ENCODE assay signal across 16 cellular contexts in the genomic region with DNA sequence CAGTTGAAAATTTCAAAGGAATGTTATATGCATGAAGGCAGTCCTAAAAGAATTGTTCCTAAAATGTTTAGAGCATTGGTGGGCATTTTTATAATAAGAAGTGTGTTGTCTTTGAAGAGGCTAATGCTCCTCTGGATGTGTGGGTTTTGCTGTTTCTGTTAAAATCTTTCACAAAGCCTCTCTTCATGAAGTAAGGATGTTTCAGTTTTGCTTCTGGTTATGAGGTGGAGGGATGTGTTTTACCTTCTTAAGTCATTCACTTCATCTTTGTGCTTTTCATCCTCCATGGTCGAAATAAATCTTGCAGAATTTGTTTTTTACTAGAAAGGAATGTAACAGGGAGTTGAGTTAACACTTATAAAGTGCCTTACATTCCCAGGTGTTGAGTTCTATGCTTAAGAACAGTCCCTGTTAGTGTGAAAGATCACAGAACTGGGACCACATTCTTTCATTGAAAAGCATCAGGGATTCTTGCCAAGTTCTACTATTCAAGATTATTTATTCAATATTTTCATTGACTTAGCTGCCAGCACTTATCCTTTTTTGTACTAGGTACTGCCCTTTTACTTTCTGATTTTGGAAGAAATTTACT. TPM values are rescaled to one million over a fixed set of nuclear protein-coding genes. Genes with fewer than 3 reads are reported as not detected.
DNase-seq lines count a peak whose midpoint lies in the region; ATAC-seq, FAIRE-seq and TF ChIP-seq lines count a peak whose summit lies in the region.
"Had no signal": no experiment of that assay in that cellular context is flagged by ENCODE, and none has a peak within 500 bp of the region (broad histone marks: within the 10 kb centered on the region; RNA-seq: fewer than 3 reads in every experiment).

No MANE protein-coding gene starts in this region.

- no peak overlapping the region for H2AK5ac ChIP-seq in neuronal stem cell (ENCODE audit: low read depth, low read length)

- H3K18ac ChIP-seq in neuronal stem cell (ENCODE audit: low read length) = no peak overlapping the region

- no peak for TF ChIP-seq POLR2A in GM12892 (IDR thresholded peaks at IDR 0.05; ENCODE audit: low read depth, low read length)
- TF ChIP-seq POLR2A in body of pancreas (IDR thresholded peaks at IDR 0.05) = no peak

- H3K27me3 ChIP-seq in body of pancreas (no peaks in the 10 kb centered on the region), neuronal stem cell (ENCODE audit: control insufficient read depth in 3 of 3, insufficient read depth in 3 of 3, low read depth in 1 of 3, low read length in 3 of 3) (peaks cover 0 to 4% (median 0%) of the 10 kb centered on the region in 3 experiments)
- H3K27me3 ChIP-seq: vagina had no signal

- WGBS in body of pancreas, 2 donors = 21% methylated on average over 1 of the region's 1 CpG
- whole genome bisulfite sequencing in neuronal stem cell (ENCODE audit: extremely low coverage in 2 of 2, insufficient read length in 2 of 2, insufficient replicate concordance in 1 of 2), 2 donors = no CpG with 5 or more reads among the region's 1 CpG

- peaks cover 4% of the 10 kb centered on the region for H3K9me3 Mint-ChIP-seq in type B pancreatic cell
- H3K9me3 Mint-ChIP-seq: dendritic cell treated with granulocyte-macrophage colony-stimulating factor and Interleukin-4, amounts not matched to agents 40 ng/mL and 50 ng/mL, for 4 days; neural crest cell had no signal

- FAIRE-seq in GM12892 (lab: Jason Lieb, UNC) = peak; percentile 89
- FAIRE-seq: kidney had no signal

- H3K4me1 ChIP-seq in body of pancreas (peaks cover 50% of the 10 kb centered on the region), neuronal stem cell (ENCODE audit: control insufficient read depth in 2 of 2, insufficient read depth in 1 of 2, low read depth in 1 of 2, low read length in 2 of 2) (no peaks in the 10 kb centered on the region)

- ATAC-seq in GM19438 (IDR thresholded peaks at IDR 0.05; ENCODE audit: low read depth, unreplicated experiment) = peak; percentile 68
- ATAC-seq in HG02973 (IDR thresholded peaks at IDR 0.05; ENCODE audit: unreplicated experiment) = peak; percentile 71
- ATAC-seq in body of pancreas = peak; percentile 18
- ATAC-seq in omental fat pad (ENCODE audit: low FRiP score) = no peak

- H3K79me1 ChIP-seq in neuronal stem cell (ENCODE audit: low read depth, low read length) = no peaks in the 10 kb centered on the region

- no peak overlapping the region for H2BK5ac ChIP-seq in neuronal stem cell (ENCODE audit: low read length)

- H3K4me3 ChIP-seq in body of pancreas (no peak overlapping the region), neuronal stem cell (ENCODE audit: low read length in 2 of 2) (no peak overlapping the region)
- H3K4me3 ChIP-seq: vagina had no signal

- H3K14ac ChIP-seq in neuronal stem cell (ENCODE audit: low read length) = no peak overlapping the region

- no peak overlapping the region for H3K9ac ChIP-seq in neuronal stem cell (ENCODE audit: low read depth, low read length, poor library complexity)

- H3K23ac ChIP-seq in neuronal stem cell (ENCODE audit: low read depth, low read length, poor library complexity) = no peak overlapping the region

- H4K91ac ChIP-seq in neuronal stem cell (ENCODE audit: low read depth, low read length, poor library complexity) = no peak overlapping the region

- H3K4me3 Mint-ChIP-seq in type B pancreatic cell = no peak overlapping the region
- H3K4me3 Mint-ChIP-seq: dendritic cell treated with granulocyte-macrophage colony-stimulating factor and Interleukin-4, amounts not matched to agents 40 ng/mL and 50 ng/mL, for 4 days; neural crest cell had no signal

- no peak overlapping the region for H2BK12ac ChIP-seq in neuronal stem cell (ENCODE audit: low read length)

- H3K4me1 Mint-ChIP-seq in type B pancreatic cell (ENCODE audit: unreplicated experiment) = peaks cover 19% of the 10 kb centered on the region
- H3K4me1 Mint-ChIP-seq: neural crest cell had no signal

- H3K4me2 ChIP-seq in neuronal stem cell (ENCODE audit: insufficient read depth, low read length, poor library complexity, severe bottlenecking) = no peak overlapping the region

- intact Hi-C loops in body of pancreas (cut with DNase I) = no loop called here

- H3K36me3 ChIP-seq in body of pancreas (replicated peaks in 1 of 2; ENCODE audit: insufficient read depth in 1 of 2, low read depth in 2 of 2) = no peaks in the 10 kb centered on the region
- H3K36me3 ChIP-seq in neuronal stem cell (replicated peaks in 1 of 2; ENCODE audit: control insufficient read depth in 2 of 2, insufficient read depth in 2 of 2, low read length in 2 of 2) = no peaks in the 10 kb centered on the region
- H3K36me3 ChIP-seq: vagina had no signal

- H2AFZ ChIP-seq in neuronal stem cell (ENCODE audit: low read length) = no peak overlapping the region

- no peak overlapping the region for H2BK15ac ChIP-seq in neuronal stem cell (ENCODE audit: low read length)

- TF ChIP-seq CTCF in body of pancreas (IDR thresholded peaks at IDR 0.05) (no peak), type B pancreatic cell (conservative IDR thresholded peaks at IDR 0.05) (no peak), omental fat pad (IDR thresholded peaks at IDR 0.05) (no peak)

- no peak overlapping the region for H4K8ac ChIP-seq in neuronal stem cell (ENCODE audit: low read depth, low read length)

- no peak overlapping the region for H3K27ac Mint-ChIP-seq in type B pancreatic cell
- H3K27ac Mint-ChIP-seq: dendritic cell treated with granulocyte-macrophage colony-stimulating factor and Interleukin-4, amounts not matched to agents 40 ng/mL and 50 ng/mL, for 4 days had no signal

- H3K4ac ChIP-seq in neuronal stem cell (ENCODE audit: low read length) = no peak overlapping the region

- H3K36me3 Mint-ChIP-seq in type B pancreatic cell = peaks cover 3% of the 10 kb centered on the region

- H2BK120ac ChIP-seq in neuronal stem cell (ENCODE audit: low read depth, low read length) = no peak overlapping the region

- DNase-seq in GM12892 (ENCODE audit: insufficient read length) = no peak
- DNase-seq in body of pancreas = no peak
- DNase-seq in type B pancreatic cell (ENCODE audit: extremely low spot score, unreplicated experiment) = no peak
- DNase-seq in neuronal stem cell (ENCODE audit: low spot score) = no peak
- DNase-seq in activated CD8-positive, alpha-beta memory T cell treated with anti-CD3 and anti-CD28 coated beads, Interleukin-2, amount 50 U/mL, for 48 hours = no peak
- no peak for DNase-seq in omental fat pad (ENCODE audit: low spot score)
- DNase-seq: activated naive CD4-positive, alpha-beta T cell treated with anti-CD3 and anti-CD28 coated beads, Interleukin-2, amount 50 U/mL, for 16 hours; AML-193; foreskin melanocyte; kidney; NCI-H2029 treated with DMSO at 0.1 percent for 48 hours had no signal

- H3K27ac ChIP-seq in body of pancreas (peak overlapping the region in 1 of 4 donors; percentile 17), neuronal stem cell (replicated peaks; ENCODE audit: low read length) (no peak overlapping the region)
- H3K27ac ChIP-seq: vagina had no signal

- no peaks in the 10 kb centered on the region for H3K9me3 ChIP-seq in body of pancreas
- H3K9me3 ChIP-seq in neuronal stem cell (replicated peaks in 1 of 2; ENCODE audit: control insufficient read depth in 2 of 2, insufficient read depth in 1 of 2, low read depth in 1 of 2, low read length in 2 of 2) = peaks cover 0 to 2% of the 10 kb centered on the region in 2 donors
- H3K9me3 ChIP-seq: vagina had no signal

- H3K27me3 Mint-ChIP-seq in type B pancreatic cell = no peaks in the 10 kb centered on the region

RNA-seq across cellular contexts. Expression of gene FHIP1A, which starts 21.1 kb away (rescaled TPM):
- 0.06 TPM for polyA plus RNA-seq in GM12892 (2012; ENCODE audit: missing spikeins)
- total RNA-seq in body of pancreas (10 to 100 TPM; 20.8 to 23.7 TPM), type B pancreatic cell (ENCODE audit: low replicate concordance) (13.2 and 38.9 TPM in 2 replicates), omental fat pad (10 to 100 TPM in 1 of 4 donors, 1 to 10 TPM in 2, under 1 TPM in 1; 0.32 to 29.1 (median 6.2) TPM)
- polyA plus RNA-seq in neuronal stem cell (2013, experiment 1 of 2) = 1.2 TPM
- polyA plus RNA-seq in neuronal stem cell (2013, experiment 2 of 2) = 1.3 TPM
- total RNA-seq: neural crest cell had no signal
